Comparison of ENCODE assay signal across 24 cellular contexts in the genomic region with DNA sequence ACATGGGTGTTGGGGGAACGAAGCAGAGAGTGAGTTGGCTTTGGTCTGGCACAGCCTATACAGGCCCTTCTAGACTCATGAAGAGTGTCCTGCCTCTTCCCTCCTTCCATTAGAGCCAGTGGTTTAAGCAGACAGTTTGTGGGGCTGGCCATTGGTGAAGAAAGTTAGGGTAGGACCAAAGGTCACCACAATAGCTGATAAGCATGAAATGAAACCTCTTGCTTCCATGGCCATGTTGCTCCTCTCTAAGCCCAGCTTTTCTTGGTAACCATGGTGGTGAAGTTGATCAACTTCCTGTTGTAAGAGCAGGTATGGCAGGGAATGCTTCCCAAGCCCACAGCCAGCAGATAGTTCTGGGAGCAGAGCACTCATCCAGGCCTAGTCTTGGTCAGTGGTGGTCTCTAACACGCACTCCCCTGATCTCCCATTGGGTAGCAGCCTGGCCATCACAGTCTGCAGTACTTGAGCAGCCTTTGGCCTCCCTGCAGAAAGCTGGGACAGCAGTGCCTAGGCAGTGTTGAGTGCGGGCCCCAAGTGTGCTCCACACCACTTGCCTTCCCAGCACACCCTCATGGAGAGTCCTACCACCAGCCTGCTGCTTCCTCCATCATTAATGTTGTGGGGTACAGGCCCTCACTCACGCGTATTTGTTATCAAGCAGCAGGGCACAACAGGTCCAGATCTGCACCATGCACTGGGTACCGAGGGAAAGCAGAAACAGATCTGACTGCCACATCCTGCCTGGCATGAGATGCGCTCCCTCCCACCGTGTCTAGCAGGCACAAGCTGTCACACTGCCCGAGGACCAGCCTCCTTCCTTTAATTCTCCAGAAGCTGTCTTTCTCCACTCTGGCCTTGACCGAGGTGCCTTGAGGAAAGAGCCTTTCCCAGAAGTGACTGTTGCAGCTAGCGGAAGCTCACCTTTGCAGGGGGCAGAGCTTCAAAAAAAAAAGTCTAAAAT.
DNase-seq lines count a peak whose midpoint lies in the region; ATAC-seq, FAIRE-seq and TF ChIP-seq lines count a peak whose summit lies in the region.
"Had no signal": no experiment of that assay in that cellular context is flagged by ENCODE, and none has a peak within 500 bp of the region (broad histone marks: within the 10 kb centered on the region; RNA-seq: fewer than 3 reads in every experiment).

No MANE protein-coding gene starts in this region.

- intact Hi-C loops in left ventricle myocardium inferior (cut with micrococcal nuclease) (no loop called here), Right ventricle myocardium superior (cut with DNase I) (loop anchor here (5.0 kb wide), 1 partner anchor 52 kb away; no protein-coding TSS in a partner anchor)
- intact Hi-C loops in activated T-helper 1 cell treated with anti-CD3 and anti-CD28 coated beads, Interleukin-12 subunit alpha, Interleukin-12 subunit beta, Interleukin-2, Interleukin-4 antibody, amounts not matched to agents 30 ng/mL and 10 ng/mL and 1 ng/mL, durations not matched to agents 14 hours and 24 hours and 36 hours (cut with micrococcal nuclease), result no loop called here
- intact Hi-C loops in activated CD4-positive, alpha-beta memory T cell treated with anti-CD3 and anti-CD28 coated beads for 36 hours (cut with micrococcal nuclease), result no loop called here

- FAIRE-seq in H1 (lab: Jason Lieb, UNC), result no peak
- FAIRE-seq in small intestine (lab: Jason Lieb, UNC), result no peak
- FAIRE-seq: A204.1, HTR-8/SVneo had no signal

- peak overlapping the region; percentile 44 for H3K27ac Mint-ChIP-seq in activated T-helper 1 cell treated with anti-CD3 and anti-CD28 coated beads, Interleukin-12 subunit alpha, Interleukin-12 subunit beta, Interleukin-2, Interleukin-4 antibody, amounts not matched to agents 30 ng/mL and 10 ng/mL and 1 ng/mL, durations not matched to agents 14 hours and 24 hours and 36 hours
- H3K27ac Mint-ChIP-seq in osteocyte (ENCODE audit: unreplicated experiment), result no peak overlapping the region
- H3K27ac Mint-ChIP-seq in activated CD4-positive, alpha-beta memory T cell treated with anti-CD3 and anti-CD28 coated beads for 36 hours, result no peak overlapping the region
- H3K27ac Mint-ChIP-seq: B cell had no signal

- peaks cover 3% of the 10 kb centered on the region; the same call in 1 of the 2 replicates for H3K79me1 ChIP-seq in H1 (ENCODE audit: low read depth, low read length)

- H3K36me3 ChIP-seq in left ventricle myocardium inferior, result peaks cover 78% of the 10 kb centered on the region
- peaks cover 3 to 21% (median 9%) of the 10 kb centered on the region in 4 experiments; a peak in 7 of 8 replicates for H3K36me3 ChIP-seq in H1 (ENCODE audit: control insufficient read depth in 2 of 4, insufficient read depth in 4 of 4, low read length in 3 of 4)
- peaks cover 6 to 17% of the 10 kb centered on the region in 2 donors for H3K36me3 ChIP-seq in small intestine (ENCODE audit: control insufficient read depth in 2 of 2, insufficient read depth in 2 of 2, low read length in 2 of 2)

- H2BK12ac ChIP-seq in H1 (ENCODE audit: low read depth, low read length), result no peak overlapping the region

- WGBS in H1 (ENCODE audit: extremely low coverage in 1 of 2, insufficient coverage in 1 of 2, insufficient read length in 1 of 2, insufficient replicate concordance in 2 of 2, low coverage in 1 of 2, low lambda C conversion rate in 2 of 2, missing lambda C conversion rate in 1 of 2), 2 experiments, result 93% methylated on average over 11 of the region's 11 CpGs; no CpG with 5 or more reads in 1 of the 2 experiments
- 94 to 95% (median 95%) methylated on average over 11 of the region's 11 CpGs for WGBS in small intestine, 3 donors

- TF ChIP-seq CTCF in left ventricle myocardium inferior (IDR thresholded peaks at IDR 0.05; ENCODE audit: borderline replicate concordance), result no peak
- no peak for TF ChIP-seq CTCF in H1 (IDR thresholded peaks at IDR 0.05; ENCODE audit: control extremely low read depth in 1 of 3, insufficient read depth in 1 of 3, low read depth in 1 of 3, low read length in 3 of 3)
- TF ChIP-seq CTCF in osteocyte (IDR thresholded peaks at IDR 0.05), result no peak

- CTCF ChIA-PET in H1 (lab: Charles Lee; ENCODE audit: partially characterized antibody), result interaction anchor here (0.7 to 5.0 kb wide), 7 partner anchors 8 to 1332 kb away, joined by 3 to 32 read pairs (median 5); no protein-coding TSS in a partner anchor
- CTCF ChIA-PET in activated CD4-positive, alpha-beta memory T cell treated with anti-CD3 and anti-CD28 coated beads for 36 hours (lab: Charles Lee), result no interaction called here

- H3K4ac ChIP-seq in H1 (replicated peaks; ENCODE audit: insufficient read length, low read depth, low read length), result no peak overlapping the region

- no peak overlapping the region for H3K23ac ChIP-seq in H1 (ENCODE audit: insufficient read length)

- no peak for ATAC-seq in Right ventricle myocardium superior (ENCODE audit: poor library complexity)

- peaks cover 55% of the 10 kb centered on the region for H3K36me3 Mint-ChIP-seq in activated T-helper 1 cell treated with anti-CD3 and anti-CD28 coated beads, Interleukin-12 subunit alpha, Interleukin-12 subunit beta, Interleukin-2, Interleukin-4 antibody, amounts not matched to agents 30 ng/mL and 10 ng/mL and 1 ng/mL, durations not matched to agents 14 hours and 24 hours and 36 hours (ENCODE audit: low read depth)
- H3K36me3 Mint-ChIP-seq in osteocyte (ENCODE audit: unreplicated experiment), result peaks cover 39% of the 10 kb centered on the region
- peaks cover 37% of the 10 kb centered on the region for H3K36me3 Mint-ChIP-seq in activated CD4-positive, alpha-beta memory T cell treated with anti-CD3 and anti-CD28 coated beads for 36 hours

- H3K4me1 ChIP-seq in left ventricle myocardium inferior, result peaks cover 27% of the 10 kb centered on the region
- peaks cover 3% of the 10 kb centered on the region in 4 experiments; a peak in 4 of 7 replicates for H3K4me1 ChIP-seq in H1 (replicated peaks in 1 of 4; ENCODE audit: control insufficient read depth in 3 of 4, insufficient read depth in 4 of 4, low read length in 3 of 4)
- H3K4me1 ChIP-seq in small intestine (ENCODE audit: control insufficient read depth in 2 of 2, insufficient read depth in 1 of 2, low read depth in 1 of 2, low read length in 1 of 2), result no peaks in the 10 kb centered on the region

- H3K79me2 ChIP-seq in H1 (ENCODE audit: control insufficient read depth in 1 of 2, insufficient read depth in 2 of 2, low read length in 2 of 2), result no peaks in the 10 kb centered on the region

- no peak overlapping the region for H2AK5ac ChIP-seq in H1 (ENCODE audit: low read depth, low read length)

- no peak overlapping the region for H4K8ac ChIP-seq in H1 (ENCODE audit: extremely low read depth, insufficient read depth, low read length)

- no peak overlapping the region for H2BK20ac ChIP-seq in H1 (ENCODE audit: low read length)

- no peaks in the 10 kb centered on the region for H3K27me3 Mint-ChIP-seq in activated T-helper 1 cell treated with anti-CD3 and anti-CD28 coated beads, Interleukin-12 subunit alpha, Interleukin-12 subunit beta, Interleukin-2, Interleukin-4 antibody, amounts not matched to agents 30 ng/mL and 10 ng/mL and 1 ng/mL, durations not matched to agents 14 hours and 24 hours and 36 hours (ENCODE audit: insufficient read depth)
- H3K27me3 Mint-ChIP-seq in osteocyte (ENCODE audit: unreplicated experiment), result no peaks in the 10 kb centered on the region
- H3K27me3 Mint-ChIP-seq in activated CD4-positive, alpha-beta memory T cell treated with anti-CD3 and anti-CD28 coated beads for 36 hours, result no peaks in the 10 kb centered on the region
- H3K27me3 Mint-ChIP-seq: B cell, IgD-negative memory B cell had no signal

- TF ChIP-seq POLR2A in H1 (IDR thresholded peaks at IDR 0.05; ENCODE audit: control extremely low read depth in 1 of 2, low read depth in 2 of 2, low read length in 2 of 2), result no peak

- H3K9me3 Mint-ChIP-seq in activated T-helper 1 cell treated with anti-CD3 and anti-CD28 coated beads, Interleukin-12 subunit alpha, Interleukin-12 subunit beta, Interleukin-2, Interleukin-4 antibody, amounts not matched to agents 30 ng/mL and 10 ng/mL and 1 ng/mL, durations not matched to agents 14 hours and 24 hours and 36 hours, result peaks cover 6% of the 10 kb centered on the region
- H3K9me3 Mint-ChIP-seq in osteocyte (ENCODE audit: unreplicated experiment), result peaks cover 8% of the 10 kb centered on the region
- H3K9me3 Mint-ChIP-seq in activated CD4-positive, alpha-beta memory T cell treated with anti-CD3 and anti-CD28 coated beads for 36 hours, result peaks cover 3% of the 10 kb centered on the region

- H3K18ac ChIP-seq in H1 (ENCODE audit: extremely low read depth, low read length), result no peak overlapping the region

- H3K14ac ChIP-seq in H1 (ENCODE audit: insufficient read length), result no peak overlapping the region

- TF ChIP-seq RAD21 in H1 (IDR thresholded peaks at IDR 0.05 in 1 of 2, conservative IDR thresholded peaks at IDR 0.05 in 1 of 2; ENCODE audit: low read depth in 2 of 2, low read length in 2 of 2), result no peak

- no peaks in the 10 kb centered on the region for H3K9me3 ChIP-seq in left ventricle myocardium inferior (replicated peaks)
- peaks cover 2 to 7% of the 10 kb centered on the region in 2 experiments; a peak in 2 of 4 replicates for H3K9me3 ChIP-seq in H1 (ENCODE audit: insufficient read depth in 2 of 2, low read depth in 1 of 2, low read length in 1 of 2)
- no peaks in the 10 kb centered on the region for H3K9me3 ChIP-seq in small intestine (ENCODE audit: control insufficient read depth, low read depth)
- H3K9me3 ChIP-seq: SJCRH30 had no signal

- H4K20me1 ChIP-seq in H1 (replicated peaks in 1 of 2; ENCODE audit: control insufficient read depth in 1 of 2, insufficient read depth in 2 of 2, low read length in 2 of 2), result peaks cover 0 to 1% of the 10 kb centered on the region in 2 experiments

- no peak overlapping the region for H3K27ac ChIP-seq in left ventricle myocardium inferior (replicated peaks)
- H3K27ac ChIP-seq in H1 (ENCODE audit: low read depth, low read length), result no peak overlapping the region
- H3K27ac ChIP-seq in small intestine (ENCODE audit: low read depth in 1 of 2, low read length in 1 of 2), result no peak overlapping the region
- H3K27ac ChIP-seq: GM23248, SJCRH30 had no signal

- no peak overlapping the region for H4K91ac ChIP-seq in H1 (replicated peaks; ENCODE audit: insufficient read length, low read length)

- H3K27me3 ChIP-seq in left ventricle myocardium inferior (ENCODE audit: low read depth), result no peaks in the 10 kb centered on the region
- no peaks in the 10 kb centered on the region for H3K27me3 ChIP-seq in H1 (replicated peaks in 1 of 4; ENCODE audit: control insufficient read depth in 3 of 4, extremely low read depth in 1 of 4, insufficient read depth in 3 of 4, low read length in 3 of 4)
- H3K27me3 ChIP-seq in small intestine (ENCODE audit: control insufficient read depth in 2 of 2, insufficient read depth in 2 of 2, low read length in 2 of 2), result no peaks in the 10 kb centered on the region
- H3K27me3 ChIP-seq: SJCRH30 had no signal

- no peak overlapping the region for H3K4me3 Mint-ChIP-seq in activated T-helper 1 cell treated with anti-CD3 and anti-CD28 coated beads, Interleukin-12 subunit alpha, Interleukin-12 subunit beta, Interleukin-2, Interleukin-4 antibody, amounts not matched to agents 30 ng/mL and 10 ng/mL and 1 ng/mL, durations not matched to agents 14 hours and 24 hours and 36 hours
- H3K4me3 Mint-ChIP-seq in osteocyte (ENCODE audit: unreplicated experiment), result no peak overlapping the region
- no peak overlapping the region for H3K4me3 Mint-ChIP-seq in activated CD4-positive, alpha-beta memory T cell treated with anti-CD3 and anti-CD28 coated beads for 36 hours
- H3K4me3 Mint-ChIP-seq: B cell, CD14-positive monocyte, IgD-negative memory B cell had no signal

- no peak overlapping the region; a peak in 1 of 7 replicates for H3K9ac ChIP-seq in H1 (replicated peaks in 1 of 4; ENCODE audit: extremely low read depth in 1 of 4, low read depth in 3 of 4, low read length in 3 of 4)
- H3K9ac ChIP-seq: GM23248 had no signal

- H4K5ac ChIP-seq in H1 (ENCODE audit: insufficient read length, low read depth, low read length), result no peak overlapping the region

- H3K56ac ChIP-seq in H1 (replicated peaks; ENCODE audit: insufficient read length, low read depth, low read length), result no peak overlapping the region

- H3K23me2 ChIP-seq in H1 (ENCODE audit: low read depth, low read length), result no peaks in the 10 kb centered on the region

- H2BK120ac ChIP-seq in H1 (replicated peaks; ENCODE audit: low read depth, low read length), result no peak overlapping the region

- POLR2A ChIA-PET in H1 (lab: Charles Lee; ENCODE audit: partially characterized antibody), result interaction anchor here (1.5 to 1.7 kb wide), 2 partner anchors 8 to 10 kb away, joined by 3 to 4 read pairs; no protein-coding TSS in a partner anchor
- POLR2A ChIA-PET in activated CD4-positive, alpha-beta memory T cell treated with anti-CD3 and anti-CD28 coated beads for 36 hours (lab: Charles Lee), result no interaction called here

- H3K4me1 Mint-ChIP-seq in activated T-helper 1 cell treated with anti-CD3 and anti-CD28 coated beads, Interleukin-12 subunit alpha, Interleukin-12 subunit beta, Interleukin-2, Interleukin-4 antibody, amounts not matched to agents 30 ng/mL and 10 ng/mL and 1 ng/mL, durations not matched to agents 14 hours and 24 hours and 36 hours (ENCODE audit: low read depth), result no peaks in the 10 kb centered on the region
- H3K4me1 Mint-ChIP-seq in osteocyte (ENCODE audit: unreplicated experiment), result no peaks in the 10 kb centered on the region
- no peaks in the 10 kb centered on the region for H3K4me1 Mint-ChIP-seq in activated CD4-positive, alpha-beta memory T cell treated with anti-CD3 and anti-CD28 coated beads for 36 hours (ENCODE audit: low read depth)
- H3K4me1 Mint-ChIP-seq: B cell, CD14-positive monocyte, IgD-negative memory B cell had no signal

- H3K4me3 ChIP-seq in left ventricle myocardium inferior (no peak overlapping the region), H1 (ENCODE audit: extremely low read depth in 1 of 4, insufficient read depth in 2 of 4, low read depth in 3 of 4, low read length in 4 of 4) (no peak overlapping the region), small intestine (ENCODE audit: low read depth in 1 of 2, low read length in 2 of 2) (no peak overlapping the region)
- H3K4me3 ChIP-seq: GM23248, SJCRH30 had no signal

- H2BK15ac ChIP-seq in H1 (ENCODE audit: low read length), result no peak overlapping the region

- no peak for TF ChIP-seq EP300 in H1 (IDR thresholded peaks at IDR 0.05; ENCODE audit: borderline replicate concordance in 1 of 2, low read depth in 2 of 2, low read length in 2 of 2)

- DNase-seq in left ventricle myocardium inferior (peak; percentile 3), Right ventricle myocardium superior (no peak), H1 (ENCODE audit: low read depth in 1 of 2, low spot score in 2 of 2) (no peak), small intestine (peak; percentile 53), osteocyte (ENCODE audit: extremely low spot score, unreplicated experiment) (no peak), kidney tubule cell (ENCODE audit: low spot score) (no peak)
- DNase-seq in activated T-helper 1 cell treated with anti-CD3 and anti-CD28 coated beads, Interleukin-12 subunit alpha, Interleukin-12 subunit beta, Interleukin-2, Interleukin-4 antibody, amounts not matched to agents 30 ng/mL and 10 ng/mL and 1 ng/mL, durations not matched to agents 14 hours and 24 hours and 36 hours (ENCODE audit: low spot score), result no peak
- no peak for DNase-seq in activated CD4-positive, alpha-beta memory T cell treated with anti-CD3 and anti-CD28 coated beads for 36 hours
- DNase-seq: EL; GM23248; HCEC 1CT; MV-4-11; NCI-H1105 treated with DMSO at 0.1 percent for 48 hours; NCI-H2029 treated with DMSO at 0.1 percent for 48 hours; NCI-H345; NCI-H524; NCI-H774; NK-92 treated with Interleukin-12 subunit alpha and Interleukin-12 subunit beta, amount 100 ng/mL, for 24 hours; SJCRH30 had no signal

- H3K4me2 ChIP-seq in H1 (ENCODE audit: insufficient read depth in 1 of 2, low read depth in 2 of 2, low read length in 2 of 2), result no peak overlapping the region

- H2AFZ ChIP-seq in H1 (ENCODE audit: low read length), result no peak overlapping the region
- H2AFZ ChIP-seq: GM23248 had no signal

- H2BK5ac ChIP-seq in H1 (ENCODE audit: low read depth, low read length), result peak overlapping the region; percentile 21; the same call in 1 of the 2 replicates

Comparison
In these comparisons a context has a peak if more than half of its experiments do, and no peak if none do; other contexts are left out.
1. DNase-seq: peak in left ventricle myocardium inferior (single experiment) and small intestine (single experiment); none in Right ventricle myocardium superior (single experiment), activated T-helper 1 cell treated with anti-CD3 and anti-CD28 coated beads, Interleukin-12 subunit alpha, Interleukin-12 subunit beta, Interleukin-2, Interleukin-4 antibody, amounts not matched to agents 30 ng/mL and 10 ng/mL and 1 ng/mL, durations not matched to agents 14 hours and 24 hours and 36 hours (single experiment), H1 (0 of 2), osteocyte (single experiment), activated CD4-positive, alpha-beta memory T cell treated with anti-CD3 and anti-CD28 coated beads for 36 hours (single experiment) and kidney tubule cell (single experiment).